In genomic region chr4:141705048-141705746, GRCh38 we compare ENCODE assay signal across 12 cellular contexts.
DNase-seq lines count a peak whose midpoint lies in the region; ATAC-seq, FAIRE-seq and TF ChIP-seq lines count a peak whose summit lies in the region.
"Had no signal": no experiment of that assay in that cellular context is flagged by ENCODE, and none has a peak within 500 bp of the region (broad histone marks: within the 10 kb centered on the region; RNA-seq: fewer than 3 reads in every experiment).

No MANE protein-coding gene starts in this region.

- TF ChIP-seq RAD21 in GM12878 (IDR thresholded peaks at IDR 0.05; ENCODE audit: insufficient read depth, low read depth, low read length) = no peak

- H4K20me1 ChIP-seq in GM12878 (ENCODE audit: control insufficient read depth, insufficient read depth) = no peaks in the 10 kb centered on the region

- TF ChIP-seq CTCF in GM12878 (IDR thresholded peaks at IDR 0.05 in 2 of 3, conservative IDR thresholded peaks at IDR 0.05 in 1 of 3; ENCODE audit: control insufficient read depth in 2 of 3, extremely low read depth in 1 of 3, insufficient read depth in 1 of 3, low read depth in 3 of 3, low read length in 3 of 3) = no peak

- POLR2A ChIA-PET in GM12878 (lab: Charles Lee) = interaction anchor here (1.3 kb wide), 1 partner anchor 68 kb away, joined by 4 read pairs; the partner anchor contains the start of gene IL15

- DNase-seq in GM12878 (ENCODE audit: low read depth, low spot score) (peak; percentile 30), MG63 (no peak), NCI-H128 (lab: John Stamatoyannopoulos, UW; ENCODE audit: unreplicated experiment) (no peak), GF-D8 (lab: John Stamatoyannopoulos, UW) (no peak)
- DNase-seq in stimulated activated CD4-positive, alpha-beta T cell treated with anti-CD3 and anti-CD28 coated beads, Interleukin-2, amount 100 ng/mL, for 48 hours = no peak
- DNase-seq: activated effector memory CD4-positive, alpha-beta T cell treated with Interleukin-2 at 50 U/mL for 16 hours; C1 segment of cervical spinal cord; NCI-H1436 had no signal

- CTCF ChIA-PET in GM12878 (lab: Yijun Ruan, JAX) = interaction anchor here (2.5 kb wide), 1 partner anchor 48 kb away, joined by 5 read pairs; no protein-coding TSS in a partner anchor

- H3K27ac ChIP-seq in GM12878 (ENCODE audit: control insufficient read depth, insufficient read depth) = peak overlapping the region; percentile 48; the same call in 1 of the 2 replicates

- H3K36me3 ChIP-seq in GM12878 (ENCODE audit: control insufficient read depth in 2 of 2, insufficient read depth in 2 of 2, low read length in 1 of 2) (no peaks in the 10 kb centered on the region), MG63 (no peaks in the 10 kb centered on the region)

- peaks cover 5% of the 10 kb centered on the region for H3K4me1 ChIP-seq in GM12878 (ENCODE audit: control insufficient read depth, insufficient read depth, low read length)

- ATAC-seq in GM18508 (IDR thresholded peaks at IDR 0.05; ENCODE audit: insufficient read depth, unreplicated experiment) (peak; percentile 71), GM21447 (IDR thresholded peaks at IDR 0.05; ENCODE audit: unreplicated experiment) (peak; percentile 74), HG03060 (IDR thresholded peaks at IDR 0.05; ENCODE audit: low read depth, unreplicated experiment) (peak; percentile 86), GM12878 (peak; percentile 78)

- H3K27me3 ChIP-seq in GM12878 (replicated peaks in 1 of 2; ENCODE audit: control insufficient read depth in 2 of 2, insufficient read depth in 2 of 2, low read length in 1 of 2) = no peaks in the 10 kb centered on the region
- H3K27me3 ChIP-seq in MG63 = no peaks in the 10 kb centered on the region

- H3K4me2 ChIP-seq in GM12878 (ENCODE audit: control insufficient read depth, insufficient read depth) = peak overlapping the region; percentile 48; the same call in 1 of the 2 replicates

- RAD21 ChIA-PET in GM12878 (lab: Charles Lee; ENCODE audit: unreplicated experiment) = interaction anchor here (1.2 kb wide), 1 partner anchor 51 kb away, joined by 4 read pairs; no protein-coding TSS in a partner anchor

- intact Hi-C loops in GM12878 (cut with micrococcal nuclease; ENCODE audit: unreplicated experiment) = no loop called here

- FAIRE-seq in GM12878 (lab: Jason Lieb, UNC) = peak; percentile 44
- FAIRE-seq: TTC549 had no signal

- WGBS in GM12878 (ENCODE audit: insufficient coverage, insufficient replicate concordance, low lambda C conversion rate, missing lambda C conversion rate) = 0% methylated on average over 2 of the region's 2 CpGs

- no TSS peak for BruUV-seq in GM12878 (replicated peaks; lab: Mats Ljungman, UMichigan)

- SMC1A ChIA-PET in GM12878 (lab: Charles Lee; ENCODE audit: uncharacterized antibody, unreplicated experiment) = interaction anchor here (1.4 kb wide), 1 partner anchor 398 kb away, joined by 4 read pairs; no protein-coding TSS in a partner anchor

- TF ChIP-seq POLR2A in GM12878 (IDR thresholded peaks at IDR 0.05; ENCODE audit: low read depth, low read length) = no peak

- TF ChIP-seq EP300 in GM12878 (IDR thresholded peaks at IDR 0.05; ENCODE audit: borderline replicate concordance in 1 of 2, control insufficient read depth in 1 of 2, low read depth in 2 of 2, low read length in 2 of 2) = peak; percentile 34 to 70; a peak in 2 of 4 replicates

- in situ Hi-C loops in GM12878 (cut with MboI) = no loop called here

- H3K9ac ChIP-seq in GM12878 (ENCODE audit: control insufficient read depth, insufficient read depth, low read length) = no peak overlapping the region

- H3K9me3 ChIP-seq in GM12878 (replicated peaks; ENCODE audit: control insufficient read depth, insufficient read depth, low read length) (peaks cover 17% of the 10 kb centered on the region), MG63 (peaks cover 8% of the 10 kb centered on the region; the same call in 1 of the 2 replicates)

- no peak overlapping the region for H2AFZ ChIP-seq in GM12878 (ENCODE audit: control insufficient read depth, low read depth, low read length)

- no peak overlapping the region for H3K4me3 ChIP-seq in GM12878
- no peak overlapping the region for H3K4me3 ChIP-seq in MG63

- peaks cover 16% of the 10 kb centered on the region for H3K79me2 ChIP-seq in GM12878 (ENCODE audit: control insufficient read depth, insufficient read depth, low read length)

TF ChIP-seq in GM12878, 131 proteins besides CTCF, POLR2A, EP300 and RAD21 (continues in another document):
- no peak for TF ChIP-seq LARP7 (IDR thresholded peaks at IDR 0.05)
- no peak for TF ChIP-seq ZNF274 (IDR thresholded peaks at IDR 0.05; ENCODE audit: insufficient read depth, insufficient read length)
- TF ChIP-seq GATAD2B (conservative IDR thresholded peaks at IDR 0.05; ENCODE audit: low read depth) = no peak
- TF ChIP-seq MEF2B (IDR thresholded peaks at IDR 0.05; ENCODE audit: partially characterized antibody, poor library complexity, severe bottlenecking) = peak; percentile 76
- TF ChIP-seq, protein P1, sequence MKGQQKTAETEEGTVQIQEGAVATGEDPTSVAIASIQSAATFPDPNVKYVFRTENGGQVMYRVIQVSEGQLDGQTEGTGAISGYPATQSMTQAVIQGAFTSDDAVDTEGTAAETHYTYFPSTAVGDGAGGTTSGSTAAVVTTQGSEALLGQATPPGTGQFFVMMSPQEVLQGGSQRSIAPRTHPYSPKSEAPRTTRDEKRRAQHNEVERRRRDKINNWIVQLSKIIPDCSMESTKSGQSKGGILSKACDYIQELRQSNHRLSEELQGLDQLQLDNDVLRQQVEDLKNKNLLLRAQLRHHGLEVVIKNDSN (IDR thresholded peaks at IDR 0.05; ENCODE audit: borderline replicate concordance, extremely low read length, insufficient read depth, low read depth, low read length) = no peak
- TF ChIP-seq, protein P2, sequence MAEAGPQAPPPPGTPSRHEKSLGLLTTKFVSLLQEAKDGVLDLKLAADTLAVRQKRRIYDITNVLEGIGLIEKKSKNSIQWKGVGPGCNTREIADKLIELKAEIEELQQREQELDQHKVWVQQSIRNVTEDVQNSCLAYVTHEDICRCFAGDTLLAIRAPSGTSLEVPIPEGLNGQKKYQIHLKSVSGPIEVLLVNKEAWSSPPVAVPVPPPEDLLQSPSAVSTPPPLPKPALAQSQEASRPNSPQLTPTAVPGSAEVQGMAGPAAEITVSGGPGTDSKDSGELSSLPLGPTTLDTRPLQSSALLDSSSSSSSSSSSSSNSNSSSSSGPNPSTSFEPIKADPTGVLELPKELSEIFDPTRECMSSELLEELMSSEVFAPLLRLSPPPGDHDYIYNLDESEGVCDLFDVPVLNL (IDR thresholded peaks at IDR 0.05; ENCODE audit: low read depth, low read length) = peak; percentile 88
- peak; percentile 63 for TF ChIP-seq MTA2 (IDR thresholded peaks at IDR 0.05; ENCODE audit: low read depth)
- no peak for TF ChIP-seq USF2 (IDR thresholded peaks at IDR 0.05; ENCODE audit: borderline replicate concordance, low read depth, low read length)
- no peak for TF ChIP-seq MXI1 (IDR thresholded peaks at IDR 0.05; ENCODE audit: low read depth, low read length)
- TF ChIP-seq SMARCA5 (IDR thresholded peaks at IDR 0.05) = no peak
- no peak for TF ChIP-seq SUZ12 (IDR thresholded peaks at IDR 0.05; ENCODE audit: unreplicated experiment)
- peak; percentile 80 for TF ChIP-seq CREM (IDR thresholded peaks at IDR 0.05; ENCODE audit: low read depth)
- TF ChIP-seq, protein P3, sequence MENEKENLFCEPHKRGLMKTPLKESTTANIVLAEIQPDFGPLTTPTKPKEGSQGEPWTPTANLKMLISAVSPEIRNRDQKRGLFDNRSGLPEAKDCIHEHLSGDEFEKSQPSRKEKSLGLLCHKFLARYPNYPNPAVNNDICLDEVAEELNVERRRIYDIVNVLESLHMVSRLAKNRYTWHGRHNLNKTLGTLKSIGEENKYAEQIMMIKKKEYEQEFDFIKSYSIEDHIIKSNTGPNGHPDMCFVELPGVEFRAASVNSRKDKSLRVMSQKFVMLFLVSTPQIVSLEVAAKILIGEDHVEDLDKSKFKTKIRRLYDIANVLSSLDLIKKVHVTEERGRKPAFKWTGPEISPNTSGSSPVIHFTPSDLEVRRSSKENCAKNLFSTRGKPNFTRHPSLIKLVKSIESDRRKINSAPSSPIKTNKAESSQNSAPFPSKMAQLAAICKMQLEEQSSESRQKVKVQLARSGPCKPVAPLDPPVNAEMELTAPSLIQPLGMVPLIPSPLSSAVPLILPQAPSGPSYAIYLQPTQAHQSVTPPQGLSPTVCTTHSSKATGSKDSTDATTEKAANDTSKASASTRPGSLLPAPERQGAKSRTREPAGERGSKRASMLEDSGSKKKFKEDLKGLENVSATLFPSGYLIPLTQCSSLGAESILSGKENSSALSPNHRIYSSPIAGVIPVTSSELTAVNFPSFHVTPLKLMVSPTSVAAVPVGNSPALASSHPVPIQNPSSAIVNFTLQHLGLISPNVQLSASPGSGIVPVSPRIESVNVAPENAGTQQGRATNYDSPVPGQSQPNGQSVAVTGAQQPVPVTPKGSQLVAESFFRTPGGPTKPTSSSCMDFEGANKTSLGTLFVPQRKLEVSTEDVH (IDR thresholded peaks at IDR 0.05; ENCODE audit: low read depth, partially characterized antibody) = no peak
- no peak for TF ChIP-seq STAT1 (conservative IDR thresholded peaks at IDR 0.05)
- TF ChIP-seq SIX5 (IDR thresholded peaks at IDR 0.05; ENCODE audit: low read depth, low read length, severe bottlenecking) = no peak
- TF ChIP-seq, protein P4, sequence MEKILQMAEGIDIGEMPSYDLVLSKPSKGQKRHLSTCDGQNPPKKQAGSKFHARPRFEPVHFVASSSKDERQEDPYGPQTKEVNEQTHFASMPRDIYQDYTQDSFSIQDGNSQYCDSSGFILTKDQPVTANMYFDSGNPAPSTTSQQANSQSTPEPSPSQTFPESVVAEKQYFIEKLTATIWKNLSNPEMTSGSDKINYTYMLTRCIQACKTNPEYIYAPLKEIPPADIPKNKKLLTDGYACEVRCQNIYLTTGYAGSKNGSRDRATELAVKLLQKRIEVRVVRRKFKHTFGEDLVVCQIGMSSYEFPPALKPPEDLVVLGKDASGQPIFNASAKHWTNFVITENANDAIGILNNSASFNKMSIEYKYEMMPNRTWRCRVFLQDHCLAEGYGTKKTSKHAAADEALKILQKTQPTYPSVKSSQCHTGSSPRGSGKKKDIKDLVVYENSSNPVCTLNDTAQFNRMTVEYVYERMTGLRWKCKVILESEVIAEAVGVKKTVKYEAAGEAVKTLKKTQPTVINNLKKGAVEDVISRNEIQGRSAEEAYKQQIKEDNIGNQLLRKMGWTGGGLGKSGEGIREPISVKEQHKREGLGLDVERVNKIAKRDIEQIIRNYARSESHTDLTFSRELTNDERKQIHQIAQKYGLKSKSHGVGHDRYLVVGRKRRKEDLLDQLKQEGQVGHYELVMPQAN (conservative IDR thresholded peaks at IDR 0.05) = no peak
